ENCODE assay signal across 7 cellular contexts in genomic region chr19:55005684-55006488, GRCh38. TPM values are rescaled to one million over a fixed set of nuclear protein-coding genes. Genes with fewer than 3 reads are reported as not detected.
DNase-seq lines count a peak whose midpoint lies in the region; ATAC-seq and TF ChIP-seq lines count a peak whose summit lies in the region.

No MANE protein-coding gene starts in this region.

- H2AFZ ChIP-seq in KMS-11 (ENCODE audit: low read depth) = peak overlapping the region; percentile 55

- TF ChIP-seq POLR2A in GM18951 (IDR thresholded peaks at IDR 0.05; ENCODE audit: extremely low read depth, insufficient read depth, insufficient read length) = peak; percentile 69

- no peak overlapping the region for H3K9ac ChIP-seq in KMS-11

- no peaks in the 10 kb centered on the region for H4K20me1 ChIP-seq in KMS-11 (ENCODE audit: insufficient read depth)

- POLR2A ChIA-PET in activated naive CD8-positive, alpha-beta T cell treated with anti-CD3 and anti-CD28 coated beads, Interleukin-2, amount 10 ng/mL, durations not matched to agents 7 days and 5 days (lab: Charles Lee) = interaction anchor here (0.7 to 2.2 kb wide), 4 partner anchors 8 to 75 kb away, joined by 4 to 11 read pairs (median 8); no protein-coding TSS in a partner anchor

- peaks cover 60% of the 10 kb centered on the region for H3K36me3 Mint-ChIP-seq in activated naive CD8-positive, alpha-beta T cell treated with anti-CD3 and anti-CD28 coated beads, Interleukin-2, amount 10 ng/mL, durations not matched to agents 7 days and 5 days

- no peaks in the 10 kb centered on the region for H3K79me2 ChIP-seq in KMS-11 (ENCODE audit: insufficient read depth, low read depth)

- DNase-seq in SKM-1 (lab: John Stamatoyannopoulos, UW; ENCODE audit: unreplicated experiment) (peak; percentile 2), iPS-NIHi7 (ENCODE audit: extremely low spot score) (peak; percentile 63)
- DNase-seq in activated naive CD8-positive, alpha-beta T cell treated with anti-CD3 and anti-CD28 coated beads, Interleukin-2, amount 10 ng/mL, durations not matched to agents 7 days and 5 days = peak; percentile 56
- peak; percentile 7 to 16 for DNase-seq in stimulated activated CD4-positive, alpha-beta T cell treated with anti-CD3 and anti-CD28 coated beads, Interleukin-2, amount 100 ng/mL, for 48 hours

- TF ChIP-seq CTCF in KMS-11 (conservative IDR thresholded peaks at IDR 0.05; ENCODE audit: low read depth, low read length) = no peak

- peak overlapping the region; percentile 87 for H3K27ac Mint-ChIP-seq in activated naive CD8-positive, alpha-beta T cell treated with anti-CD3 and anti-CD28 coated beads, Interleukin-2, amount 10 ng/mL, durations not matched to agents 7 days and 5 days

- peaks cover 4% of the 10 kb centered on the region for H3K27me3 Mint-ChIP-seq in activated naive CD8-positive, alpha-beta T cell treated with anti-CD3 and anti-CD28 coated beads, Interleukin-2, amount 10 ng/mL, durations not matched to agents 7 days and 5 days

- ATAC-seq in activated naive CD8-positive, alpha-beta T cell treated with anti-CD3 and anti-CD28 coated beads, Interleukin-2, amount 10 ng/mL, durations not matched to agents 7 days and 5 days (ENCODE audit: low read depth) = peak; percentile 90
- ATAC-seq in GM19452 (IDR thresholded peaks at IDR 0.05; ENCODE audit: unreplicated experiment) = no peak

- H3K4me2 ChIP-seq in KMS-11 = no peak overlapping the region; the same call in 1 of the 2 replicates

- H3K9me3 Mint-ChIP-seq in activated naive CD8-positive, alpha-beta T cell treated with anti-CD3 and anti-CD28 coated beads, Interleukin-2, amount 10 ng/mL, durations not matched to agents 7 days and 5 days = peaks cover 22% of the 10 kb centered on the region

- no peaks in the 10 kb centered on the region for H3K4me1 ChIP-seq in KMS-11 (ENCODE audit: low read depth, poor library complexity, severe bottlenecking)

- no peaks in the 10 kb centered on the region for H3K36me3 ChIP-seq in KMS-11 (ENCODE audit: insufficient read depth)

- H3K4me1 Mint-ChIP-seq in activated naive CD8-positive, alpha-beta T cell treated with anti-CD3 and anti-CD28 coated beads, Interleukin-2, amount 10 ng/mL, durations not matched to agents 7 days and 5 days = peaks cover 31% of the 10 kb centered on the region

- H3K4me3 ChIP-seq in KMS-11 (IDR thresholded peaks at IDR 0.05; ENCODE audit: insufficient read depth, low read depth, low read length) = no peak overlapping the region

- peaks cover 18% of the 10 kb centered on the region; the same call in 1 of the 2 replicates for H3K27me3 ChIP-seq in KMS-11 (ENCODE audit: insufficient read depth, low read depth)

- in situ Hi-C loops in GM18951 (cut with MboI; ENCODE audit: low sequenced_read_pairs, unreplicated experiment) = no loop called here

- H3K4me3 Mint-ChIP-seq in activated naive CD8-positive, alpha-beta T cell treated with anti-CD3 and anti-CD28 coated beads, Interleukin-2, amount 10 ng/mL, durations not matched to agents 7 days and 5 days = peak overlapping the region; percentile 79

- H3K27ac ChIP-seq in KMS-11 = no peak overlapping the region; the same call in 1 of the 2 replicates

RNA-seq across cellular contexts. Expression of gene GP6, which starts 32.2 kb away (rescaled TPM):
- total RNA-seq in activated naive CD8-positive, alpha-beta T cell treated with anti-CD3 and anti-CD28 coated beads, Interleukin-2, amount 10 ng/mL, durations not matched to agents 7 days and 5 days = under 1 TPM in 1 of 2 experiments, not detected in 1; 0.25 TPM

RNA-seq across cellular contexts. Expression of gene NLRP2, which starts 39.7 kb away (rescaled TPM):
- 10 to 100 TPM; 39.3 to 47.7 TPM for total RNA-seq in activated naive CD8-positive, alpha-beta T cell treated with anti-CD3 and anti-CD28 coated beads, Interleukin-2, amount 10 ng/mL, durations not matched to agents 7 days and 5 days

RNA-seq across cellular contexts. Expression of gene RDH13, which starts 57.1 kb away (rescaled TPM):
- 10 to 100 TPM; 25.9 to 28.6 TPM for total RNA-seq in activated naive CD8-positive, alpha-beta T cell treated with anti-CD3 and anti-CD28 coated beads, Interleukin-2, amount 10 ng/mL, durations not matched to agents 7 days and 5 days

RNA-seq across cellular contexts. Expression of gene NLRP7, which starts 58.6 kb away (rescaled TPM):
- total RNA-seq in activated naive CD8-positive, alpha-beta T cell treated with anti-CD3 and anti-CD28 coated beads, Interleukin-2, amount 10 ng/mL, durations not matched to agents 7 days and 5 days = not detected

Comparison
In these comparisons a context has a peak if more than half of its experiments do, and no peak if none do; other contexts are left out.
1. DNase-seq: peak in every context shown above with its lines; median percentile 63 in iPS-NIHi7; 56 in activated naive CD8-positive, alpha-beta T cell treated with anti-CD3 and anti-CD28 coated beads, Interleukin-2, amount 10 ng/mL, durations not matched to agents 7 days and 5 days; 12 in stimulated activated CD4-positive, alpha-beta T cell treated with anti-CD3 and anti-CD28 coated beads, Interleukin-2, amount 100 ng/mL, for 48 hours; 2 in SKM-1.